In the genomic region with DNA sequence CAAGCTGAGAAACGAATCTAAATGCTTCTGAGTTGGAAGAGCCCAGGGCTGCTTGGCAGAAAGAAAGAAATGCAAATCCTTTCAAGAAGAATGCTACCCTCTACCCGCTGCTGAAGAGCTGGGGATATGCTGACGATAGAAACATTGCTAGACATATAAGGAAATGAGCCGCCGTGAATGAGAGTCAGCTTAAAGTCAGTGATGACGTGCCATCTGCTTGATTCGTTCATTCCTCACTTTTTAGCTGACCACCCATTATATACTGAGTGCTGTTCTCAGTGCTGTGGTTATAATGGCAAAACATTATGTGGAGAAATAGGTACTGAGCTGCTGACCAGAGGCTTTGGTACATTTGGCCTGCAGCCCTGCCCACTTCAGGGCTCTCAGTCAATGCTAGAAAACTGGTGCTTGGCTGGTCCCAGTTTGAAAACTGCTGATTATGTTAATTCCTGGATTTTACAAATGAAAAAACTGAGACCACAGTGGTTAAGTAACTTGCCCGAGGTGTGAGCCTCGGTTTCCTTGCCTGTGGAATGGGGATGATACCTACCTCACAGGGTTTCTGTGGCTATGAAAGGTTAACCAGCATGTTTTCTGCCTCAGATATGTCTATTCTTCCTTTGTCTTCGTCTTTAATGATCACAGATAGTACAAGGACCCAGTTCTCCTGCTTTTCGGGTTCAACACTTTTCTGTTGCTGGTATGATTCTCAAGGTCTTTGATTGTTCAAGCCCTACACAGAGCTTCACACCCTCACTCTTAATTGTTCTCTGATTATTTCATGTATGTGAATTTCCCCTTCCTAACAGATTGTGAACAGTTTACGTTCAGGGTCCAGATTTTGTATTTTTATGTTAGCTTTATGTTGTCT, we compare ENCODE assay signal across 8 cellular contexts.
DNase-seq lines count a peak whose midpoint lies in the region; ATAC-seq and TF ChIP-seq lines count a peak whose summit lies in the region.

No MANE protein-coding gene starts in this region.

- in situ Hi-C loops in astrocyte of the cerebellum (cut with HindIII; ENCODE audit: low sequenced_read_pairs) = no loop called here

- H3K9me3 ChIP-seq in subcutaneous abdominal adipose tissue (ENCODE audit: control insufficient read depth in 5 of 5, low read length in 5 of 5) = no peaks in the 10 kb centered on the region

- no peak for TF ChIP-seq CTCF in astrocyte of the cerebellum (IDR thresholded peaks at IDR 0.05; ENCODE audit: low read depth, low read length, missing control alignments)

- H3K27me3 ChIP-seq in subcutaneous abdominal adipose tissue (ENCODE audit: control insufficient read depth in 5 of 5, insufficient read depth in 4 of 5, low read length in 5 of 5) = no peaks in the 10 kb centered on the region

- ATAC-seq in GM18511 (IDR thresholded peaks at IDR 0.05; ENCODE audit: unreplicated experiment) = no peak
- no peak for ATAC-seq in GM21576 (IDR thresholded peaks at IDR 0.05; ENCODE audit: unreplicated experiment)

- peak; percentile 6 for DNase-seq in activated CD4-positive, alpha-beta T cell treated with anti-CD3 and anti-CD28 coated beads for 48 hours
- no peak for DNase-seq in activated CD4-positive, alpha-beta T cell treated with anti-CD3 and anti-CD28 coated beads for 4 hours
- peak; percentile 89 for DNase-seq in astrocyte of the cerebellum (ENCODE audit: low read depth)
- peak; percentile 23 for DNase-seq in iPS-NIHi11 (ENCODE audit: low spot score)
- DNase-seq in 8988T = no peak

- H3K27ac ChIP-seq in subcutaneous abdominal adipose tissue (ENCODE audit: low read depth, low read length) = peak overlapping the region; percentile 14

- H3K36me3 ChIP-seq in subcutaneous abdominal adipose tissue (ENCODE audit: control insufficient read depth in 5 of 5, insufficient read depth in 5 of 5, low read length in 5 of 5) = peaks cover 0 to 3% (median 0%) of the 10 kb centered on the region in 5 donors

- H3K4me1 ChIP-seq in subcutaneous abdominal adipose tissue (ENCODE audit: control insufficient read depth in 5 of 5, insufficient read depth in 5 of 5, low read length in 5 of 5) = peaks cover 0 to 39% (median 23%) of the 10 kb centered on the region in 5 donors

- no peak overlapping the region for H3K9ac ChIP-seq in subcutaneous abdominal adipose tissue (ENCODE audit: low read length in 5 of 5)

- no peak overlapping the region for H3K4me3 ChIP-seq in astrocyte of the cerebellum (ENCODE audit: low read depth, low read length)
- no peak overlapping the region for H3K4me3 ChIP-seq in subcutaneous abdominal adipose tissue (ENCODE audit: low read depth in 1 of 5, low read length in 5 of 5)

Comparison
In these comparisons a context has a peak if more than half of its experiments do, and no peak if none do; other contexts are left out.
1. DNase-seq: peak in activated CD4-positive, alpha-beta T cell treated with anti-CD3 and anti-CD28 coated beads for 48 hours (single experiment), astrocyte of the cerebellum (single experiment) and iPS-NIHi11 (single experiment); none in activated CD4-positive, alpha-beta T cell treated with anti-CD3 and anti-CD28 coated beads for 4 hours (0 of 2) and 8988T (single experiment).